8 cellular contexts compared by ENCODE assay signal in genomic region chr17:77471984-77472836, GRCh38.
A peak's percentile ranks its signal among the peaks of the same experiment; 100 is the strongest.
DNase-seq lines count a peak whose midpoint lies in the region; ATAC-seq and TF ChIP-seq lines count a peak whose summit lies in the region.

No MANE protein-coding gene starts in this region.

- peak; percentile 62 for ATAC-seq in GM23338
- ATAC-seq in right lobe of liver = peak in 3 of 4 donors; percentile 4 to 12 (median 8)
- no peak for ATAC-seq in HG03469 (IDR thresholded peaks at IDR 0.05; ENCODE audit: unreplicated experiment)
- no peak for ATAC-seq in HG03039 (IDR thresholded peaks at IDR 0.05; ENCODE audit: unreplicated experiment)

- H3F3A ChIP-seq in GM23338 (replicated peaks; ENCODE audit: low read depth) = peaks cover 22% of the 10 kb centered on the region

- peaks cover 93% of the 10 kb centered on the region for H3K4me1 Mint-ChIP-seq in GM23338

- no peak overlapping the region for H3K9ac ChIP-seq in OCI-LY3 (ENCODE audit: low read length)

- H3K36me3 Mint-ChIP-seq in GM23338 (ENCODE audit: low read depth) = peaks cover 40% of the 10 kb centered on the region

- WGBS in right lobe of liver (ENCODE audit: insufficient coverage, low coverage, low lambda C conversion rate, missing lambda C conversion rate) = 40% methylated on average over 15 of the region's 18 CpGs
- WGBS in thyroid gland, 2 donors = 5 to 6% methylated on average over 18 of the region's 18 CpGs

- no peak for TF ChIP-seq CTCF in GM23338 (conservative IDR thresholded peaks at IDR 0.05; ENCODE audit: low read depth in 2 of 2)
- TF ChIP-seq CTCF in OCI-LY3 (IDR thresholded peaks at IDR 0.05; ENCODE audit: low read depth, low read length) = no peak
- no peak for TF ChIP-seq CTCF in right lobe of liver (IDR thresholded peaks at IDR 0.05)
- no peak for TF ChIP-seq CTCF in thyroid gland (IDR thresholded peaks at IDR 0.05)

- H3K27ac Mint-ChIP-seq in GM23338 = peak overlapping the region; percentile 94

- H3K9me3 ChIP-seq in OCI-LY3 (ENCODE audit: insufficient read depth, low read length) (no peaks in the 10 kb centered on the region), right lobe of liver (no peaks in the 10 kb centered on the region), thyroid gland (no peaks in the 10 kb centered on the region)

- intact Hi-C loops in right lobe of liver (cut with DNase I) (no loop called here), thyroid gland (cut with DNase I) (no loop called here)

- DNase-seq in GM23338 (ENCODE audit: low spot score) (peak; percentile 86), right lobe of liver (peak in 1 of 3 donors; percentile 42), thyroid gland (peak; percentile 91)

- peak overlapping the region; percentile 39 for H3K4me3 Mint-ChIP-seq in GM23338

- peaks cover 9% of the 10 kb centered on the region for H3K9me2 ChIP-seq in GM23338 (ENCODE audit: insufficient read depth)

- peaks cover 6% of the 10 kb centered on the region; the same call in 1 of the 2 replicates for H3K36me3 ChIP-seq in ACC112 (ENCODE audit: insufficient read depth, low read length)
- H3K36me3 ChIP-seq in GM23338 (ENCODE audit: insufficient read depth) = no peaks in the 10 kb centered on the region; the same call in 1 of the 2 replicates
- no peaks in the 10 kb centered on the region for H3K36me3 ChIP-seq in OCI-LY3 (replicated peaks; ENCODE audit: low read depth, low read length)
- H3K36me3 ChIP-seq in right lobe of liver = no peaks in the 10 kb centered on the region
- no peaks in the 10 kb centered on the region for H3K36me3 ChIP-seq in thyroid gland

- TF ChIP-seq POLR2A in right lobe of liver (IDR thresholded peaks at IDR 0.05) = no peak
- TF ChIP-seq POLR2A in thyroid gland (IDR thresholded peaks at IDR 0.05) = no peak

- no peaks in the 10 kb centered on the region for H3K27me3 ChIP-seq in ACC112 (ENCODE audit: insufficient read depth, low read length)
- no peaks in the 10 kb centered on the region for H3K27me3 ChIP-seq in GM23338 (ENCODE audit: insufficient read depth)
- H3K27me3 ChIP-seq in OCI-LY3 (ENCODE audit: low read depth, low read length) = no peaks in the 10 kb centered on the region
- H3K27me3 ChIP-seq in right lobe of liver = no peaks in the 10 kb centered on the region
- H3K27me3 ChIP-seq in thyroid gland = no peaks in the 10 kb centered on the region

- peaks cover 39% of the 10 kb centered on the region for H3K27me3 Mint-ChIP-seq in GM23338 (ENCODE audit: insufficient read depth, low read depth, poor library complexity)

- H4K20me1 ChIP-seq in GM23338 (replicated peaks; ENCODE audit: insufficient read depth) (peaks cover 4% of the 10 kb centered on the region; the same call in 1 of the 2 replicates), OCI-LY3 (ENCODE audit: insufficient read depth, low read length) (no peaks in the 10 kb centered on the region)

- H3K4me2 ChIP-seq in GM23338 (peak overlapping the region; percentile 50), OCI-LY3 (ENCODE audit: low read length) (peak overlapping the region; percentile 47)

- peaks cover 67% of the 10 kb centered on the region for H3K4me1 ChIP-seq in ACC112 (ENCODE audit: control insufficient read depth, insufficient read depth, low read length, unreplicated experiment)
- H3K4me1 ChIP-seq in GM23338 (ENCODE audit: insufficient read depth) = peaks cover 74% of the 10 kb centered on the region
- H3K4me1 ChIP-seq in OCI-LY3 (ENCODE audit: low read length) = peaks cover 27% of the 10 kb centered on the region
- peaks cover 0 to 48% (median 13%) of the 10 kb centered on the region in 4 donors for H3K4me1 ChIP-seq in right lobe of liver
- H3K4me1 ChIP-seq in thyroid gland = peaks cover 50 to 70% of the 10 kb centered on the region in 2 donors

- H3K9me3 Mint-ChIP-seq in GM23338 = no peaks in the 10 kb centered on the region

- peak overlapping the region; percentile 26; the same call in 1 of the 2 replicates for H3K4me3 ChIP-seq in ACC112 (ENCODE audit: low read depth, low read length)
- H3K4me3 ChIP-seq in GM23338 = no peak overlapping the region; the same call in 1 of the 2 replicates
- H3K4me3 ChIP-seq in OCI-LY3 (ENCODE audit: low read length) = no peak overlapping the region
- no peak overlapping the region for H3K4me3 ChIP-seq in right lobe of liver
- no peak overlapping the region for H3K4me3 ChIP-seq in thyroid gland (replicated peaks in 1 of 3)

- no peak overlapping the region for H2AFZ ChIP-seq in ACC112 (ENCODE audit: low read length, unreplicated experiment)
- no peak overlapping the region for H2AFZ ChIP-seq in GM23338
- H2AFZ ChIP-seq in OCI-LY3 (ENCODE audit: low read depth, low read length) = no peak overlapping the region; the same call in 1 of the 2 replicates

- peak overlapping the region; percentile 55 for H3K27ac ChIP-seq in ACC112 (ENCODE audit: low read depth, low read length)
- peak overlapping the region; percentile 96 for H3K27ac ChIP-seq in GM23338 (ENCODE audit: low read depth)
- 0 out of 2 replicates have a peak overlapping the region, but pooled peaks have one; percentile 19 for H3K27ac ChIP-seq in OCI-LY3 (ENCODE audit: low read length)
- H3K27ac ChIP-seq in cingulate gyrus (ENCODE audit: low read depth, low read length) = peak overlapping the region; percentile 72
- peak overlapping the region in 1 of 3 donors; percentile 37 for H3K27ac ChIP-seq in right lobe of liver
- peak overlapping the region; percentile 59 to 79 (median 79) for H3K27ac ChIP-seq in thyroid gland

- H3K79me2 ChIP-seq in ACC112 (ENCODE audit: control insufficient read depth, insufficient read depth, low read length, unreplicated experiment) (peaks cover 83% of the 10 kb centered on the region), GM23338 (replicated peaks; ENCODE audit: insufficient read depth) (peaks cover 85% of the 10 kb centered on the region), OCI-LY3 (ENCODE audit: low read length) (no peaks in the 10 kb centered on the region; the same call in 1 of the 2 replicates)

TF ChIP-seq in GM23338, 12 proteins besides CTCF, POLR2A, EP300 and RAD21:
- peak; percentile 30; the same call in 1 of the 2 replicates for TF ChIP-seq ZNF462 (CRISPR knock-in tag; IDR thresholded peaks at IDR 0.05)
- TF ChIP-seq ZNF331 (CRISPR knock-in tag; IDR thresholded peaks at IDR 0.05; ENCODE audit: low read depth) = no peak

Comparison
In these comparisons a context has a peak if more than half of its experiments do, and no peak if none do; other contexts are left out.
1. ATAC-seq: peak in GM23338 (single experiment) and right lobe of liver (3 of 4); none in HG03469 (single experiment) and HG03039 (single experiment).